Comparison of ENCODE assay signal across 19 cellular contexts in the genomic region with DNA sequence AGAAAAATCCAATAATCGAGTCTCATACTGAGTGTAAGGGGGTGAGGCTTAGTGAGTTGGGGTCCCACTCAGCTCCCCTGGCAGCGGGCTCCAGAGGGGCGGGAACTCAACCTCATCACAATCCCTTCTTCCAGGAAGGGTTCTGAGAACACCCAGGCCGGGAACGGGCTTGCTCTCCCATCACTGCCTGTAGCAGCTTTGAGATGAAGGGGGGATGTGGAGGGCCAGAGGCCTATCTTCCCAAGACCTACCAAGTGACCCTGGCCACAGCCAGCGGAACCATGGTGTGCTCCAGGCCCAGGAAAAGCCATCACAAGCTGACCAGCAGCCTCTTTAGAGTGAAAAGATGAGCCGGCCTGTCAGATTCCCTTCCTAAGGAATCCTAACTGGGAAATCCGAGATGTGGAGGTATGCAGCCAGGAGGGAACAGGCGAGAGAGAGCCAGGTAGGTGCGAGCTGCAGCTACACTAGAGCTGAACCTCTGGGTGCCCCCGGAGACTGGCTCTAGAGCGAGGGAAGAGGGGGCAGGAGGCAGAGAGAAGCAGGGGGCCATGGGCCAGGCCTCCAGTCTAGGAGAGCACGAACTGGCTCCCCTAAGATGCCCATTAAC. TPM values are rescaled to one million over a fixed set of nuclear protein-coding genes. Genes with fewer than 3 reads are reported as not detected.
A peak's percentile ranks its signal among the peaks of the same experiment; 100 is the strongest.
DNase-seq lines count a peak whose midpoint lies in the region; ATAC-seq and TF ChIP-seq lines count a peak whose summit lies in the region.
"Had no signal": no experiment of that assay in that cellular context is flagged by ENCODE, and none has a peak within 500 bp of the region (broad histone marks: within the 10 kb centered on the region; RNA-seq: fewer than 3 reads in every experiment).

No MANE protein-coding gene starts in this region.

- H3K79me2 ChIP-seq in trophoblast cell (ENCODE audit: control insufficient read depth, insufficient read depth, low read length, poor library complexity) = peaks cover 4% of the 10 kb centered on the region

- H3K9me3 ChIP-seq in trophoblast cell (ENCODE audit: insufficient read depth, low read depth, low read length) (no peaks in the 10 kb centered on the region), tibial nerve (no peaks in the 10 kb centered on the region)
- H3K9me3 ChIP-seq: HAP-1, MG63 had no signal

- H4K12ac ChIP-seq in trophoblast cell (ENCODE audit: low read depth, low read length) = no peak overlapping the region

- no peak overlapping the region for H3K9ac ChIP-seq in trophoblast cell (ENCODE audit: low read length)

- POLR2A ChIA-PET in RWPE1 (lab: Yijun Ruan, JAX; ENCODE audit: low non-redundant PET) (no interaction called here), WTC11 (lab: Charles Lee) (no interaction called here)

- peak overlapping the region; percentile 41 for H3K18ac ChIP-seq in trophoblast cell (ENCODE audit: low read length)

- no peak overlapping the region for H3K4me3 Mint-ChIP-seq in WTC11

- peaks cover 10% of the 10 kb centered on the region for H3K27me3 Mint-ChIP-seq in WTC11 (ENCODE audit: low read depth)

- H3K4me2 ChIP-seq in trophoblast cell (ENCODE audit: low read length) = no peak overlapping the region

- H3K36me3 ChIP-seq in trophoblast cell (ENCODE audit: control insufficient read depth in 1 of 2, insufficient read depth in 2 of 2, low read length in 2 of 2) (no peaks in the 10 kb centered on the region), tibial nerve (no peaks in the 10 kb centered on the region)
- H3K36me3 ChIP-seq: HAP-1, MG63 had no signal

- peak overlapping the region; percentile 92 for H4K91ac ChIP-seq in trophoblast cell (ENCODE audit: low read depth, low read length)

- CTCF ChIA-PET in RWPE1 (lab: Yijun Ruan, JAX) = no interaction called here
- CTCF ChIA-PET in WTC11 (lab: Charles Lee) = interaction anchor here (1.2 kb wide), 2 partner anchors 22 to 371 kb away, joined by 3 read pairs; no protein-coding TSS in a partner anchor

- ATAC-seq in WTC11 = no peak
- ATAC-seq: Panc1 had no signal

- H3K4me3 ChIP-seq in trophoblast cell (ENCODE audit: low read depth, low read length) (no peak overlapping the region), tibial nerve (no peak overlapping the region)
- H3K4me3 ChIP-seq: HAP-1, MG63 had no signal

- peak overlapping the region; percentile 3 for H2BK5ac ChIP-seq in trophoblast cell (ENCODE audit: low read depth, low read length, poor library complexity)

- peak overlapping the region; percentile 28 for H3K14ac ChIP-seq in trophoblast cell (ENCODE audit: low read length)

- peak overlapping the region; percentile 84 for H2BK120ac ChIP-seq in trophoblast cell (ENCODE audit: insufficient read depth, low read length, poor library complexity)

- TF ChIP-seq POLR2A in tibial nerve (IDR thresholded peaks at IDR 0.05) = no peak

- H2AK5ac ChIP-seq in trophoblast cell (ENCODE audit: low read length) = peak overlapping the region; percentile 58

- TF ChIP-seq EP300 in tibial nerve (IDR thresholded peaks at IDR 0.05) = no peak

- H3K4me1 ChIP-seq in trophoblast cell (ENCODE audit: control insufficient read depth in 1 of 2, insufficient read depth in 2 of 2, low read length in 2 of 2) (peaks cover 37 to 39% of the 10 kb centered on the region in 2 experiments), tibial nerve (peaks cover 0 to 57% (median 35%) of the 10 kb centered on the region in 4 donors)
- H3K4me1 ChIP-seq: HAP-1 had no signal

- H3K27ac ChIP-seq in RWPE1 (peak overlapping the region; percentile 12; the same call in 1 of the 2 replicates), trophoblast cell (ENCODE audit: low read depth, low read length) (peak overlapping the region; percentile 51), tibial nerve (peak overlapping the region; percentile 41 to 90 (median 72))
- H3K27ac ChIP-seq: C4-2B had no signal

- no peak overlapping the region for H3K23ac ChIP-seq in trophoblast cell (ENCODE audit: low read length)

- no peak for TF ChIP-seq CTCF in RWPE1 (conservative IDR thresholded peaks at IDR 0.05; ENCODE audit: low read depth)
- TF ChIP-seq CTCF in tibial nerve (IDR thresholded peaks at IDR 0.05) = no peak
- no peak for TF ChIP-seq CTCF in WTC11 (IDR thresholded peaks at IDR 0.05)

- peaks cover 20% of the 10 kb centered on the region for H3K79me1 ChIP-seq in trophoblast cell (ENCODE audit: low read length)

- WGBS in trophoblast cell (ENCODE audit: extremely low coverage, insufficient coverage, insufficient read length) = no CpG with 5 or more reads among the region's 13 CpGs
- WGBS in tibial nerve, 2 donors = 78 to 84% methylated on average over 13 of the region's 13 CpGs

- no peak for DNase-seq in RWPE1 (ENCODE audit: low spot score)
- DNase-seq in islet precursor cell = peak; percentile 52
- DNase-seq in trophoblast cell = peak in 1 of 2 donors; percentile 49
- no peak for DNase-seq in tibial nerve (ENCODE audit: low spot score in 2 of 2)
- DNase-seq in WTC11 (ENCODE audit: low spot score) = no peak
- no peak for DNase-seq in DMS114 treated with DMSO at 0.1 percent for 48 hours (lab: John Stamatoyannopoulos, UW; ENCODE audit: unreplicated experiment)
- no peak for DNase-seq in NCI-H1436 treated with DMSO at 0.1 percent for 48 hours (lab: John Stamatoyannopoulos, UW)
- DNase-seq: ACHN, DND-41, Kasumi-1, MG63, NCI-H1048, NCI-H1436, NCI-H2029 treated with DMSO at 0.1 percent for 48 hours, NCI-H2171, Right ventricle myocardium superior had no signal

- H2BK12ac ChIP-seq in trophoblast cell (ENCODE audit: low read length) = peak overlapping the region; percentile 78

- peaks cover 16% of the 10 kb centered on the region for H3K4me1 Mint-ChIP-seq in WTC11

- H3K27me3 ChIP-seq in trophoblast cell (ENCODE audit: insufficient read depth, low read length) (no peaks in the 10 kb centered on the region), tibial nerve (no peaks in the 10 kb centered on the region)
- H3K27me3 ChIP-seq: MG63 had no signal

- H3K9me3 Mint-ChIP-seq in WTC11 = no peaks in the 10 kb centered on the region

- no peaks in the 10 kb centered on the region for H3K36me3 Mint-ChIP-seq in WTC11

- H4K8ac ChIP-seq in trophoblast cell (ENCODE audit: low read depth, low read length) = peak overlapping the region; percentile 66

- peak overlapping the region; percentile 61 for H2AFZ ChIP-seq in trophoblast cell (ENCODE audit: insufficient read depth, low read length, poor library complexity)

- H3K27ac Mint-ChIP-seq in WTC11 = no peak overlapping the region

- H3K4ac ChIP-seq in trophoblast cell (ENCODE audit: low read depth, low read length) = peak overlapping the region; percentile 16

TF ChIP-seq in WTC11, 78 proteins besides CTCF, POLR2A, EP300 and RAD21:
- TF ChIP-seq ZNF219 (CRISPR knock-in tag; IDR thresholded peaks at IDR 0.05; ENCODE audit: borderline replicate concordance) = no peak
- TF ChIP-seq, protein P1, sequence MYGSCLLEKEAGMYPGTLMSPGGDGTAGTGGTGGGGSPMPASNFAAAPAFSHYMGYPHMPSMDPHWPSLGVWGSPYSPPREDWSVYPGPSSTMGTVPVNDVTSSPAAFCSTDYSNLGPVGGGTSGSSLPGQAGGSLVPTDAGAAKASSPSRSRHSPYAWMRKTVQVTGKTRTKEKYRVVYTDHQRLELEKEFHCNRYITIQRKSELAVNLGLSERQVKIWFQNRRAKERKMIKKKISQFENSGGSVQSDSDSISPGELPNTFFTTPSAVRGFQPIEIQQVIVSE (CRISPR knock-in tag; IDR thresholded peaks at IDR 0.05; ENCODE audit: borderline replicate concordance) = no peak
- no peak for TF ChIP-seq STAT6 (CRISPR knock-in tag; conservative IDR thresholded peaks at IDR 0.05; ENCODE audit: low read depth)
- TF ChIP-seq NFE2L1 (CRISPR knock-in tag; IDR thresholded peaks at IDR 0.05) = no peak
- no peak for TF ChIP-seq NR2C2 (CRISPR knock-in tag; IDR thresholded peaks at IDR 0.05)
- no peak for TF ChIP-seq MYBL2 (CRISPR knock-in tag; IDR thresholded peaks at IDR 0.05)

RNA-seq across cellular contexts. Expression of gene GRAMD2A, which starts 18.5 kb away (rescaled TPM):
- polyA plus RNA-seq in trophoblast cell (2013) = 11.9 and 13.4 TPM in 2 replicates
- total RNA-seq in tibial nerve (1 to 10 TPM; 1.1 to 2.9 (median 2.2) TPM), WTC11 (2021) (1.8 to 2.6 TPM (median 1.9 TPM) in 3 replicates)
- total RNA-seq: Right ventricle myocardium superior had no signal

RNA-seq across cellular contexts. Expression of gene PKM, which starts 51.9 kb away (rescaled TPM):
- 887 and 913 TPM in 2 replicates for polyA plus RNA-seq in trophoblast cell (2013)
- 100 to 1,000 TPM; 261 to 293 (median 272) TPM for total RNA-seq in tibial nerve
- total RNA-seq in WTC11 (2021) = 858 to 1,399 TPM (median 1,351 TPM) in 3 replicates

Comparison
In these comparisons a context has a peak if more than half of its experiments do, and no peak if none do; other contexts are left out.
1. H3K27ac ChIP-seq: peak in every context shown above with its lines; median percentile 72 in tibial nerve; 51 in trophoblast cell; 12 in RWPE1.